ENCODE assay signal across 22 cellular contexts in genomic region chr3:30637310-30638227, GRCh38. TPM values are rescaled to one million over a fixed set of nuclear protein-coding genes. Genes with fewer than 3 reads are reported as not detected.
DNase-seq lines count a peak whose midpoint lies in the region; ATAC-seq, FAIRE-seq and TF ChIP-seq lines count a peak whose summit lies in the region.
"Had no signal": no experiment of that assay in that cellular context is flagged by ENCODE, and none has a peak within 500 bp of the region (broad histone marks: within the 10 kb centered on the region; RNA-seq: fewer than 3 reads in every experiment).

No MANE protein-coding gene starts in this region.

- H3K36me3 ChIP-seq in Peyer's patch: no peaks in the 10 kb centered on the region
- H3K36me3 ChIP-seq in bronchial epithelial cell (ENCODE audit: control insufficient read depth, insufficient read depth, low read length): peaks cover 2% of the 10 kb centered on the region
- no peaks in the 10 kb centered on the region for H3K36me3 ChIP-seq in transverse colon
- H3K36me3 ChIP-seq: breast epithelium, sigmoid colon, thoracic aorta had no signal

- intact Hi-C loops in transverse colon (cut with DNase I; ENCODE audit: low total_unique reads): no loop called here

- TF ChIP-seq CTCF in Peyer's patch (IDR thresholded peaks at IDR 0.05): no peak
- no peak for TF ChIP-seq CTCF in bronchial epithelial cell (IDR thresholded peaks at IDR 0.05; ENCODE audit: insufficient read depth, low read length, severe bottlenecking)
- TF ChIP-seq CTCF in transverse colon (IDR thresholded peaks at IDR 0.05): no peak

- CTCF ChIA-PET in activated naive CD4-positive, alpha-beta T cell treated with anti-CD3 and anti-CD28 coated beads, Interleukin-2, amount 10 ng/mL, durations not matched to agents 7 days and 5 days (lab: Charles Lee): interaction anchor here (2.6 kb wide), 1 partner anchor 9 kb away, joined by 8 read pairs; no protein-coding TSS in a partner anchor

- no peaks in the 10 kb centered on the region for H3K27me3 ChIP-seq in Peyer's patch
- no peaks in the 10 kb centered on the region for H3K27me3 ChIP-seq in bronchial epithelial cell (ENCODE audit: control insufficient read depth, insufficient read depth, low read length)
- no peaks in the 10 kb centered on the region for H3K27me3 ChIP-seq in transverse colon
- H3K27me3 ChIP-seq: breast epithelium, heart right ventricle, sigmoid colon had no signal

- H3K27me3 Mint-ChIP-seq in activated naive CD4-positive, alpha-beta T cell treated with anti-CD3 and anti-CD28 coated beads, Interleukin-2, amount 10 ng/mL, durations not matched to agents 7 days and 5 days: no peaks in the 10 kb centered on the region

- H3K4me1 Mint-ChIP-seq in activated naive CD4-positive, alpha-beta T cell treated with anti-CD3 and anti-CD28 coated beads, Interleukin-2, amount 10 ng/mL, durations not matched to agents 7 days and 5 days: peaks cover 99% of the 10 kb centered on the region
- peaks cover 75% of the 10 kb centered on the region for H3K4me1 Mint-ChIP-seq in stimulated activated effector memory CD8-positive, alpha-beta T cell treated with anti-CD3 and anti-CD28 coated beads, Interleukin-12 subunit alpha, Interleukin-12 subunit beta, amount 100 ng/mL, for 72 hours

- in situ Hi-C loops in transverse colon (cut with MboI; ENCODE audit: low pct_ligation_motif_present in 1 of 4, low pct_unique_long_range_greater_than_20kb in 1 of 4, low sequenced_read_pairs in 3 of 4): no loop called here

- H3K9me3 Mint-ChIP-seq in activated naive CD4-positive, alpha-beta T cell treated with anti-CD3 and anti-CD28 coated beads, Interleukin-2, amount 10 ng/mL, durations not matched to agents 7 days and 5 days: peaks cover 1% of the 10 kb centered on the region
- H3K9me3 Mint-ChIP-seq in stimulated activated effector memory CD8-positive, alpha-beta T cell treated with anti-CD3 and anti-CD28 coated beads, Interleukin-12 subunit alpha, Interleukin-12 subunit beta, amount 100 ng/mL, for 72 hours: no peaks in the 10 kb centered on the region
- H3K9me3 Mint-ChIP-seq: mesothelial cell of epicardium had no signal

- no peak for ATAC-seq in stimulated activated effector memory CD8-positive, alpha-beta T cell treated with anti-CD3 and anti-CD28 coated beads, Interleukin-12 subunit alpha, Interleukin-12 subunit beta, amount 100 ng/mL, for 72 hours
- no peak for ATAC-seq in HG03025 (IDR thresholded peaks at IDR 0.05; ENCODE audit: low FRiP score, unreplicated experiment)

- TF ChIP-seq POLR2A in Peyer's patch (IDR thresholded peaks at IDR 0.05): no peak
- TF ChIP-seq POLR2A in transverse colon (IDR thresholded peaks at IDR 0.05): no peak

- H3K4me3 Mint-ChIP-seq in activated naive CD4-positive, alpha-beta T cell treated with anti-CD3 and anti-CD28 coated beads, Interleukin-2, amount 10 ng/mL, durations not matched to agents 7 days and 5 days: peak overlapping the region; percentile 37
- peak overlapping the region; percentile 56 for H3K4me3 Mint-ChIP-seq in stimulated activated effector memory CD8-positive, alpha-beta T cell treated with anti-CD3 and anti-CD28 coated beads, Interleukin-12 subunit alpha, Interleukin-12 subunit beta, amount 100 ng/mL, for 72 hours
- H3K4me3 Mint-ChIP-seq: mesothelial cell of epicardium had no signal

- H3K4me3 ChIP-seq in Peyer's patch (no peak overlapping the region), bronchial epithelial cell (ENCODE audit: low read depth, low read length) (no peak overlapping the region), transverse colon (no peak overlapping the region)
- H3K4me3 ChIP-seq: breast epithelium, heart right ventricle, sigmoid colon, thoracic aorta had no signal

- DNase-seq in activated naive CD4-positive, alpha-beta T cell treated with anti-CD3 and anti-CD28 coated beads, Interleukin-2, amount 10 ng/mL, durations not matched to agents 7 days and 5 days: no peak
- DNase-seq in activated naive CD4-positive, alpha-beta T cell treated with anti-CD3 and anti-CD28 coated beads, Interleukin-2, amount 50 U/mL, for 16 hours: no peak
- DNase-seq in Peyer's patch: no peak
- no peak for DNase-seq in bronchial epithelial cell (ENCODE audit: low read depth)
- no peak for DNase-seq in stimulated activated effector memory CD8-positive, alpha-beta T cell treated with anti-CD3 and anti-CD28 coated beads, Interleukin-12 subunit alpha, Interleukin-12 subunit beta, amount 100 ng/mL, for 72 hours (ENCODE audit: low spot score in 2 of 2)
- DNase-seq in OCI-M1 (lab: John Stamatoyannopoulos, UW): no peak
- DNase-seq in transverse colon: no peak
- DNase-seq: DMS53; heart right ventricle; islet precursor cell; MM.1S; NCI-H1694 treated with DMSO at 0.1 percent for 48 hours; NCI-H345; nucleus accumbens; SHP77 treated with DMSO at 0.1 percent for 48 hours; sigmoid colon; stimulated activated CD4-positive, alpha-beta T cell treated with anti-CD3 and anti-CD28 coated beads, Interleukin-2, amount 100 ng/mL, for 24 hours; T1000 had no signal

- 81 to 90% methylated on average over 9 to 10 of the region's 10 CpGs for WGBS in transverse colon (ENCODE audit: low coverage in 1 of 2), 2 donors

- H3K27ac ChIP-seq in Peyer's patch (peak overlapping the region in 3 of 4 donors; percentile 4 to 83 (median 28)), transverse colon (peak overlapping the region in 1 of 4 donors; percentile 9)

- H3K36me3 Mint-ChIP-seq in activated naive CD4-positive, alpha-beta T cell treated with anti-CD3 and anti-CD28 coated beads, Interleukin-2, amount 10 ng/mL, durations not matched to agents 7 days and 5 days: peaks cover 72% of the 10 kb centered on the region
- H3K36me3 Mint-ChIP-seq in stimulated activated effector memory CD8-positive, alpha-beta T cell treated with anti-CD3 and anti-CD28 coated beads, Interleukin-12 subunit alpha, Interleukin-12 subunit beta, amount 100 ng/mL, for 72 hours: peaks cover 63% of the 10 kb centered on the region
- H3K36me3 Mint-ChIP-seq: mesothelial cell of epicardium had no signal

- H3K9me3 ChIP-seq in Peyer's patch: no peaks in the 10 kb centered on the region
- no peaks in the 10 kb centered on the region for H3K9me3 ChIP-seq in transverse colon
- H3K9me3 ChIP-seq: breast epithelium, heart right ventricle, sigmoid colon, thoracic aorta had no signal

- FAIRE-seq in bronchial epithelial cell (lab: Jason Lieb, UNC): peak; percentile 50

- H3K4me1 ChIP-seq in Peyer's patch (peaks cover 4 to 63% (median 31%) of the 10 kb centered on the region in 4 donors), transverse colon (peaks cover 8 to 86% (median 49%) of the 10 kb centered on the region in 4 donors)

- TF ChIP-seq EP300 in transverse colon (IDR thresholded peaks at IDR 0.05; ENCODE audit: low read depth): no peak

- H3K27ac Mint-ChIP-seq in activated naive CD4-positive, alpha-beta T cell treated with anti-CD3 and anti-CD28 coated beads, Interleukin-2, amount 10 ng/mL, durations not matched to agents 7 days and 5 days: peak overlapping the region; percentile 93
- peak overlapping the region; percentile 90 for H3K27ac Mint-ChIP-seq in stimulated activated effector memory CD8-positive, alpha-beta T cell treated with anti-CD3 and anti-CD28 coated beads, Interleukin-12 subunit alpha, Interleukin-12 subunit beta, amount 100 ng/mL, for 72 hours
- H3K27ac Mint-ChIP-seq: mesothelial cell of epicardium had no signal

RNA-seq across cellular contexts. Expression of gene TGFBR2, which starts 31.2 kb away (rescaled TPM):
- total RNA-seq in Peyer's patch (100 to 1,000 TPM in 2 of 4 donors, 10 to 100 TPM in 2; 51.8 to 127 (median 105) TPM), bronchial epithelial cell (16.0 and 25.5 TPM in 2 replicates), transverse colon (100 to 1,000 TPM in 2 of 4 donors, 10 to 100 TPM in 2; 63.2 to 179 (median 98.5) TPM)
